In the genomic region with DNA sequence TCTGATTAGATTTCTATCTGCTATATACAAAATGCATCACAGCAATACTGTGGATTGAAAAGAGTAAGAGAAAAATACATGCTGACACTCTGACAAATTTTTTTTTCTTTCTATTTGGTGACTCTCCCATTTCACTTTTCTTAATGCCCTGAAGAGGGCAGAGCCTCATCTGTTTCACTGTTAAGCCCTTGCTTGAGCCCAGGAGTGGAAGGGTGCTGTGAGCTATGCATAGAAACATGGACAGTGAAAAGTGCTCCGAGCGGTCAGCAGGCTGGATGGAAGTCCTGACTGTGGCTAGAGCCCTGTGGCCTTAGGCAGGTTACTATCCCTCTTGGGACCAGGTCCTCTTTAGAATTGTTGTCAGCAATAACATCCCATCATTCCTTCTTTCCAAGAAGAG, we compare ENCODE assay signal across 8 cellular contexts. TPM values are rescaled to one million over a fixed set of nuclear protein-coding genes. Genes with fewer than 3 reads are reported as not detected.
DNase-seq lines count a peak whose midpoint lies in the region; ATAC-seq and TF ChIP-seq lines count a peak whose summit lies in the region.

No MANE protein-coding gene starts in this region.

- H3K9me3 ChIP-seq in adipocyte (ENCODE audit: control insufficient read depth, low read length) = no peaks in the 10 kb centered on the region

- peaks cover 10% of the 10 kb centered on the region for H3K4me1 ChIP-seq in adipocyte (ENCODE audit: control insufficient read depth, insufficient read depth, low read length)

- in situ Hi-C loops in KBM-7 (cut with MboI; ENCODE audit: low pct_unique_long_range_greater_than_20kb, low sequenced_read_pairs) = no loop called here

- peak; percentile 30 for TF ChIP-seq CTCF in kidney epithelial cell (IDR thresholded peaks at IDR 0.05; ENCODE audit: insufficient read depth, low read length, poor library complexity, severe bottlenecking)

- peak overlapping the region; percentile 58 for H3K9ac ChIP-seq in adipocyte (ENCODE audit: low read length)

- ATAC-seq in HG02642 (IDR thresholded peaks at IDR 0.05; ENCODE audit: poor library complexity, unreplicated experiment) = no peak
- no peak for ATAC-seq in GM21447 (IDR thresholded peaks at IDR 0.05; ENCODE audit: unreplicated experiment)
- ATAC-seq in GM21381 (IDR thresholded peaks at IDR 0.05; ENCODE audit: unreplicated experiment) = no peak

- H3K36me3 ChIP-seq in adipocyte (ENCODE audit: control insufficient read depth, insufficient read depth, low read length, severe bottlenecking) = peaks cover 75% of the 10 kb centered on the region
- peaks cover 2% of the 10 kb centered on the region for H3K36me3 ChIP-seq in kidney epithelial cell (ENCODE audit: control insufficient read depth, insufficient read depth, low read length)

- H3K27me3 ChIP-seq in adipocyte (replicated peaks; ENCODE audit: control insufficient read depth, insufficient read depth, low read length) (no peaks in the 10 kb centered on the region), kidney epithelial cell (ENCODE audit: control insufficient read depth, insufficient read depth, low read length) (no peaks in the 10 kb centered on the region)

- DNase-seq in COLO829 (ENCODE audit: low spot score) (peak; percentile 20), KBM-7 (peak; percentile 23), adipocyte (ENCODE audit: low read depth) (peak; percentile 36), kidney epithelial cell (ENCODE audit: low read depth) (no peak), H4 (ENCODE audit: low spot score) (no peak)

- H3K4me3 ChIP-seq in adipocyte (ENCODE audit: low read length) (no peak overlapping the region), kidney epithelial cell (ENCODE audit: low read depth, low read length) (no peak overlapping the region)

RNA-seq across cellular contexts. Expression of a gene that starts 17.4 kb away (rescaled TPM):
- total RNA-seq in kidney epithelial cell = 64.9 and 66.5 TPM in 2 replicates
- total RNA-seq in H4 (2014; rRNA removed; shearing (Covaris generic)) = 119 and 166 TPM in 2 replicates

Comparison
In these comparisons a context has a peak if more than half of its experiments do, and no peak if none do; other contexts are left out.
1. DNase-seq: peak in COLO829 (single experiment), KBM-7 (single experiment) and adipocyte (single experiment); none in kidney epithelial cell (single experiment) and H4 (single experiment).